In genomic region chr4:168636506-168637176, GRCh38 we compare ENCODE assay signal across 12 cellular contexts.
DNase-seq lines count a peak whose midpoint lies in the region; ATAC-seq and TF ChIP-seq lines count a peak whose summit lies in the region.
"Had no signal": no experiment of that assay in that cellular context is flagged by ENCODE, and none has a peak within 500 bp of the region (broad histone marks: within the 10 kb centered on the region; RNA-seq: fewer than 3 reads in every experiment).

No MANE protein-coding gene starts in this region.

- no peaks in the 10 kb centered on the region for H3K9me3 ChIP-seq in RWPE2 (ENCODE audit: severe bottlenecking)
- H3K9me3 ChIP-seq: body of pancreas had no signal

- H3K56ac ChIP-seq in mesendoderm (ENCODE audit: low read length), result no peak overlapping the region

- ATAC-seq in RWPE2 (ENCODE audit: low read depth) (peak; percentile 40), omental fat pad (ENCODE audit: low FRiP score) (peak; percentile 26), left lobe of liver (no peak)
- ATAC-seq: body of pancreas had no signal

- H4K5ac ChIP-seq in mesendoderm (ENCODE audit: low read length), result no peak overlapping the region

- H3K4me2 ChIP-seq in mesendoderm (ENCODE audit: low read length), result no peak overlapping the region

- no peak overlapping the region for H3K4ac ChIP-seq in mesendoderm (ENCODE audit: low read depth, low read length)

- no CpG with 5 or more reads among the region's 3 CpGs for WGBS in mesendoderm (ENCODE audit: extremely low coverage, insufficient coverage, low lambda C conversion rate)

- no peak overlapping the region for H3K23ac ChIP-seq in mesendoderm (ENCODE audit: low read length)

- H3K9ac ChIP-seq in mesendoderm (ENCODE audit: low read length), result no peak overlapping the region

- no peak overlapping the region for H2BK15ac ChIP-seq in mesendoderm (replicated peaks; ENCODE audit: low read depth)

- TF ChIP-seq CTCF in RWPE2 (IDR thresholded peaks at IDR 0.05; ENCODE audit: poor library complexity, severe bottlenecking) (no peak), fibroblast of the aortic adventitia (IDR thresholded peaks at IDR 0.05; ENCODE audit: insufficient read depth, low read length) (no peak), omental fat pad (IDR thresholded peaks at IDR 0.05) (no peak)

- H3K4me3 ChIP-seq in RWPE2 (ENCODE audit: severe bottlenecking) (no peak overlapping the region), fibroblast of the aortic adventitia (ENCODE audit: low read depth, low read length) (peak overlapping the region; percentile 42), mesendoderm (ENCODE audit: low read length) (no peak overlapping the region)
- H3K4me3 ChIP-seq: body of pancreas had no signal

- peak; percentile 27 for DNase-seq in A172 (ENCODE audit: low spot score)
- no peak for DNase-seq in RWPE2 (ENCODE audit: low spot score)
- peak; percentile 93 for DNase-seq in fibroblast of the aortic adventitia (ENCODE audit: low read depth)
- DNase-seq in omental fat pad (ENCODE audit: low spot score), result no peak
- DNase-seq in NK-92 treated with Interleukin-12 subunit alpha and Interleukin-12 subunit beta, amount 100 ng/mL, for 24 hours (lab: John Stamatoyannopoulos, UW), result no peak
- DNase-seq in NCI-H1436 treated with DMSO at 0.1 percent for 48 hours (lab: John Stamatoyannopoulos, UW), result no peak
- no peak for DNase-seq in mesendoderm
- no peak for DNase-seq in left lobe of liver (ENCODE audit: low spot score)
- DNase-seq: 8988T; activated CD8-positive, alpha-beta memory T cell treated with anti-CD3 and anti-CD28 coated beads for 24 hours; body of pancreas; NCI-H146 had no signal

- H3K27ac ChIP-seq in RWPE2 (ENCODE audit: poor library complexity, severe bottlenecking) (peak overlapping the region; percentile 84), mesendoderm (ENCODE audit: low read depth, low read length) (no peak overlapping the region)
- H3K27ac ChIP-seq: body of pancreas had no signal

- no peaks in the 10 kb centered on the region for H3K79me2 ChIP-seq in mesendoderm (ENCODE audit: control insufficient read depth, insufficient read depth, low read length)

- H2BK5ac ChIP-seq in mesendoderm (ENCODE audit: low read length), result no peak overlapping the region

- no peak overlapping the region for H2BK120ac ChIP-seq in mesendoderm (ENCODE audit: low read depth, low read length)

- no peak overlapping the region for H3K18ac ChIP-seq in mesendoderm (ENCODE audit: low read length)

- H3K36me3 ChIP-seq in RWPE2 (ENCODE audit: low read depth), result no peaks in the 10 kb centered on the region
- H3K36me3 ChIP-seq in mesendoderm (ENCODE audit: control insufficient read depth, insufficient read depth, low read length), result no peaks in the 10 kb centered on the region

- H4K8ac ChIP-seq in mesendoderm (ENCODE audit: low read depth, low read length), result no peak overlapping the region

- H2AK5ac ChIP-seq in mesendoderm (ENCODE audit: low read length), result no peak overlapping the region

- no peaks in the 10 kb centered on the region for H3K27me3 ChIP-seq in RWPE2 (ENCODE audit: insufficient read depth, poor library complexity, severe bottlenecking)
- no peaks in the 10 kb centered on the region for H3K27me3 ChIP-seq in mesendoderm (ENCODE audit: insufficient read depth, low read length, poor library complexity)
- H3K27me3 ChIP-seq: body of pancreas had no signal

- H3K79me1 ChIP-seq in mesendoderm (ENCODE audit: low read length), result no peaks in the 10 kb centered on the region

- H3K4me1 ChIP-seq in RWPE2 (ENCODE audit: insufficient read depth, poor library complexity, severe bottlenecking), result peaks cover 35% of the 10 kb centered on the region
- no peaks in the 10 kb centered on the region for H3K4me1 ChIP-seq in mesendoderm (ENCODE audit: control insufficient read depth, low read depth, low read length)

Comparison
In these comparisons a context has a peak if more than half of its experiments do, and no peak if none do; other contexts are left out.
1. DNase-seq: peak in A172 (single experiment) and fibroblast of the aortic adventitia (single experiment); none in RWPE2 (single experiment), omental fat pad (single experiment), NK-92 treated with Interleukin-12 subunit alpha and Interleukin-12 subunit beta, amount 100 ng/mL, for 24 hours (single experiment), NCI-H1436 treated with DMSO at 0.1 percent for 48 hours (single experiment), mesendoderm (single experiment) and left lobe of liver (single experiment).